In the genomic region with DNA sequence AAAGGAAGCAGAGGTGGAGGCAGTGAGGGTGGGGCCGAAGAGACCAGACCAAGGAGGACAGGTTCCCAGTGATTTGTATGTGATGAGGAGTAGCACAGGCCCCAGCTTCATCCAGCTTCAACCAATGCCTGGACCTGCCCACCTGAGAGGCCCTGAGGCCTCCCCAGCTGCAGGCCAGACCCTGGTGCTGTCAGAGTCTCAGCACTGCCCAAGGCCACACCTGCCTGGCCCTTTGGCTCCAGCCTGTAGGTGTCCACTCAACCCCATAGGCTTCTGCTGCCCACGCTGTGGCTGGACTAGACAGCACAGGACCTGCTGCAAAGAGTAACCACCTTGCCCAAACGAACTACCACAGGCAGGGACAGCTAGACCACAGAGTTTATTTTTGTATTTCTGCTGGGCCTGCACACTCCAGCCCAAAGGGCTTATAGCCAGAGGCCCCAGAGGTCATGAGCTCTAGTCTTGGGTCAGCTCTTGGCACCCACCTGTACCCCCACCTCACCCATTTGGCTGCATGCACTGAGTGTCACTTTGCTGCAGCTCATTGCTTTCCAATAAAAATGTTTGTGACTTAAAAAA, we compare ENCODE assay signal across 9 cellular contexts.
DNase-seq lines count a peak whose midpoint lies in the region; ATAC-seq and TF ChIP-seq lines count a peak whose summit lies in the region.
"Had no signal": no experiment of that assay in that cellular context is flagged by ENCODE, and none has a peak within 500 bp of the region (broad histone marks: within the 10 kb centered on the region; RNA-seq: fewer than 3 reads in every experiment).

No MANE protein-coding gene starts in this region.

- no peaks in the 10 kb centered on the region for H3K36me3 ChIP-seq in naive thymus-derived CD4-positive, alpha-beta T cell (ENCODE audit: control insufficient read depth in 2 of 3, insufficient read depth in 3 of 3, low read length in 3 of 3)
- no peaks in the 10 kb centered on the region for H3K36me3 ChIP-seq in A673 (ENCODE audit: insufficient read depth, low read length, poor library complexity, severe bottlenecking)

- CTCF ChIA-PET in naive thymus-derived CD4-positive, alpha-beta T cell (lab: Charles Lee): interaction anchor here (0.6 to 7.2 kb wide), 9 partner anchors 10 to 105 kb away, joined by 3 to 80 read pairs (median 4); partner anchors contain the start of gene CDV3
- CTCF ChIA-PET in A673 (lab: Charles Lee): no interaction called here

- DNase-seq in naive thymus-derived CD4-positive, alpha-beta T cell: no peak
- DNase-seq in DMS53 treated with DMSO at 0.1 percent for 48 hours (lab: John Stamatoyannopoulos, UW; ENCODE audit: unreplicated experiment): no peak
- no peak for DNase-seq in A673 (ENCODE audit: low spot score)
- no peak for DNase-seq in sciatic nerve (ENCODE audit: low spot score)
- DNase-seq: IMR-90; NK-92 treated with Interleukin-12 subunit alpha and Interleukin-12 subunit beta, amount 100 ng/mL, for 24 hours had no signal

- H3K4me1 ChIP-seq in naive thymus-derived CD4-positive, alpha-beta T cell (ENCODE audit: control insufficient read depth in 2 of 2, insufficient read depth in 2 of 2, low read length in 2 of 2): peaks cover 25 to 52% of the 10 kb centered on the region in 2 donors
- H3K4me1 ChIP-seq in A673 (ENCODE audit: insufficient read depth, low read length, poor library complexity, severe bottlenecking): no peaks in the 10 kb centered on the region

- ATAC-seq in GM18909 (IDR thresholded peaks at IDR 0.05; ENCODE audit: poor library complexity, unreplicated experiment): peak; percentile 19
- ATAC-seq in GM21723 (IDR thresholded peaks at IDR 0.05; ENCODE audit: unreplicated experiment): peak; percentile 18
- peak; percentile 11 for ATAC-seq in HG03520 (IDR thresholded peaks at IDR 0.05; ENCODE audit: unreplicated experiment)
- ATAC-seq in naive thymus-derived CD4-positive, alpha-beta T cell: no peak
- no peak for ATAC-seq in sciatic nerve

- no peak for TF ChIP-seq CTCF in A673 (conservative IDR thresholded peaks at IDR 0.05; ENCODE audit: low read depth, low read length)

- H3K27ac ChIP-seq in naive thymus-derived CD4-positive, alpha-beta T cell (ENCODE audit: low read depth, low read length): peak overlapping the region; percentile 64
- H3K27ac ChIP-seq in A673 (ENCODE audit: low read depth, low read length, poor library complexity, severe bottlenecking): no peak overlapping the region

- H3K4me3 ChIP-seq in naive thymus-derived CD4-positive, alpha-beta T cell (ENCODE audit: low read length): peak overlapping the region; percentile 11
- H3K4me3 ChIP-seq in A673 (ENCODE audit: low read depth, low read length, poor library complexity, severe bottlenecking): no peak overlapping the region

- peak overlapping the region; percentile 87 to 99 (median 97) for H3K27ac Mint-ChIP-seq in naive thymus-derived CD4-positive, alpha-beta T cell

- H3K36me3 Mint-ChIP-seq in naive thymus-derived CD4-positive, alpha-beta T cell: peaks cover 0 to 6% (median 0%) of the 10 kb centered on the region in 5 donors

- POLR2A ChIA-PET in naive thymus-derived CD4-positive, alpha-beta T cell (lab: Charles Lee): interaction anchor here (0.7 to 11.9 kb wide), 8 partner anchors 9 to 170 kb away, joined by 3 to 179 read pairs (median 4); partner anchors contain the start of genes CDV3 and TOPBP1
- POLR2A ChIA-PET in A673 (lab: Charles Lee; ENCODE audit: low non-redundant PET): no interaction called here

- no peaks in the 10 kb centered on the region for H3K27me3 ChIP-seq in naive thymus-derived CD4-positive, alpha-beta T cell (ENCODE audit: control insufficient read depth in 2 of 2, insufficient read depth in 2 of 2, low read length in 2 of 2)
- no peaks in the 10 kb centered on the region for H3K27me3 ChIP-seq in A673 (replicated peaks; ENCODE audit: insufficient read depth, low read depth, low read length, poor library complexity)

- intact Hi-C loops in naive thymus-derived CD4-positive, alpha-beta T cell (cut with micrococcal nuclease): loop anchor here (1.0 to 5.0 kb wide), 6 partner anchors 8 to 769 kb away; partner anchors contain the start of genes CDV3 (in 1 of the 2), NPHP3 (in 1 of the 2) and TOPBP1 (in 1 of the 2)
- intact Hi-C loops in A673 (cut with micrococcal nuclease; ENCODE audit: unreplicated experiment): no loop called here
- intact Hi-C loops in sciatic nerve (cut with DNase I): no loop called here

- H3K9me3 Mint-ChIP-seq in naive thymus-derived CD4-positive, alpha-beta T cell: peaks cover 0 to 3% (median 0%) of the 10 kb centered on the region in 11 donors

- BruUV-seq in A673 (replicated peaks; lab: Mats Ljungman, UMichigan): no TSS peak

- peak overlapping the region; percentile 60 to 86 (median 78) for H3K4me3 Mint-ChIP-seq in naive thymus-derived CD4-positive, alpha-beta T cell

- no peaks in the 10 kb centered on the region for H3K9me3 ChIP-seq in naive thymus-derived CD4-positive, alpha-beta T cell (ENCODE audit: control insufficient read depth in 2 of 3, low read length in 3 of 3)
- no peaks in the 10 kb centered on the region for H3K9me3 ChIP-seq in A673 (ENCODE audit: low read depth, low read length, poor library complexity, severe bottlenecking)

- H3K27me3 Mint-ChIP-seq in naive thymus-derived CD4-positive, alpha-beta T cell: no peaks in the 10 kb centered on the region

- peaks cover 28 to 69% (median 66%) of the 10 kb centered on the region in 7 donors for H3K4me1 Mint-ChIP-seq in naive thymus-derived CD4-positive, alpha-beta T cell

Comparison
In these comparisons a context has a peak if more than half of its experiments do, and no peak if none do; other contexts are left out.
1. ATAC-seq: peak in GM18909 (single experiment), GM21723 (single experiment) and HG03520 (single experiment); none in naive thymus-derived CD4-positive, alpha-beta T cell (single experiment) and sciatic nerve (single experiment).
2. intact Hi-C loops: an anchor here in naive thymus-derived CD4-positive, alpha-beta T cell (1.0 to 5.0 kb wide); none called in A673 and sciatic nerve.